ENCODE assay signal across 1 cellular context in genomic region chr22:22953796-22954195, GRCh38.
A peak's percentile ranks its signal among the peaks of the same experiment; 100 is the strongest.
TF ChIP-seq lines count a peak whose summit lies in the region.

No MANE protein-coding gene starts in this region.

TF ChIP-seq in K562, 482 proteins besides CTCF, POLR2A, EP300 and RAD21:
- peak; percentile 35; the same call in 1 of the 2 replicates for TF ChIP-seq STAT6 (CRISPR knock-in tag; IDR thresholded peaks at IDR 0.05)
- TF ChIP-seq MIER1 (IDR thresholded peaks at IDR 0.05; ENCODE audit: low read depth) = no peak
- TF ChIP-seq ZNF12 (CRISPR knock-in tag; IDR thresholded peaks at IDR 0.05) = no peak
- no peak for TF ChIP-seq NFXL1 (CRISPR knock-in tag; IDR thresholded peaks at IDR 0.05)
- no peak for TF ChIP-seq SIN3B (IDR thresholded peaks at IDR 0.05; ENCODE audit: low read depth)
- no peak for TF ChIP-seq ZNF121 (CRISPR knock-in tag; conservative IDR thresholded peaks at IDR 0.05)
- no peak for TF ChIP-seq USF2 (CRISPR knock-in tag; IDR thresholded peaks at IDR 0.05)
- no peak for TF ChIP-seq CBX5 (IDR thresholded peaks at IDR 0.05; ENCODE audit: borderline replicate concordance, low read depth)
